In genomic region chr12:120118710-120119097, GRCh38 we compare ENCODE assay signal across 9 cellular contexts. TPM values are rescaled to one million over a fixed set of nuclear protein-coding genes. Genes with fewer than 3 reads are reported as not detected.
DNase-seq lines count a peak whose midpoint lies in the region; ATAC-seq and TF ChIP-seq lines count a peak whose summit lies in the region.
"Had no signal": no experiment of that assay in that cellular context is flagged by ENCODE, and none has a peak within 500 bp of the region (broad histone marks: within the 10 kb centered on the region; RNA-seq: fewer than 3 reads in every experiment).

No MANE protein-coding gene starts in this region.

- H3K4me1 ChIP-seq in left ventricle myocardium inferior (peaks cover 50% of the 10 kb centered on the region), vagina (peaks cover 45% of the 10 kb centered on the region)

- TF ChIP-seq CTCF in left ventricle myocardium inferior (IDR thresholded peaks at IDR 0.05; ENCODE audit: borderline replicate concordance) (no peak), vagina (IDR thresholded peaks at IDR 0.05) (no peak)

- no peak for TF ChIP-seq POLR2A in vagina (IDR thresholded peaks at IDR 0.05)

- ATAC-seq in left ventricle myocardium superior (no peak), HG03442 (IDR thresholded peaks at IDR 0.05; ENCODE audit: unreplicated experiment) (no peak)

- peak overlapping the region; percentile 93 for H3K4me3 Mint-ChIP-seq in activated naive CD8-positive, alpha-beta T cell treated with anti-CD3 and anti-CD28 coated beads for 36 hours

- peaks cover 64% of the 10 kb centered on the region for H3K4me1 Mint-ChIP-seq in activated naive CD8-positive, alpha-beta T cell treated with anti-CD3 and anti-CD28 coated beads for 36 hours

- H3K27ac Mint-ChIP-seq in activated naive CD8-positive, alpha-beta T cell treated with anti-CD3 and anti-CD28 coated beads for 36 hours = peak overlapping the region; percentile 65

- H3K9me3 Mint-ChIP-seq in activated naive CD8-positive, alpha-beta T cell treated with anti-CD3 and anti-CD28 coated beads for 36 hours = no peaks in the 10 kb centered on the region

- H3K36me3 ChIP-seq in left ventricle myocardium inferior (peaks cover 8% of the 10 kb centered on the region), vagina (no peaks in the 10 kb centered on the region)

- H3K27me3 Mint-ChIP-seq in activated naive CD8-positive, alpha-beta T cell treated with anti-CD3 and anti-CD28 coated beads for 36 hours = no peaks in the 10 kb centered on the region

- DNase-seq in left ventricle myocardium inferior (no peak), left ventricle myocardium superior (no peak), iris pigment epithelial cell (ENCODE audit: low read depth) (peak; percentile 49), vagina (ENCODE audit: extremely low spot score in 2 of 2) (no peak), NCI-H526 treated with DMSO at 0.1 percent for 48 hours (lab: John Stamatoyannopoulos, UW) (no peak)
- no peak for DNase-seq in activated naive CD8-positive, alpha-beta T cell treated with anti-CD3 and anti-CD28 coated beads for 36 hours
- DNase-seq in stimulated activated CD4-positive, alpha-beta T cell treated with anti-CD3 and anti-CD28 coated beads, Interleukin-2, amount 100 ng/mL, for 24 hours = no peak
- DNase-seq: activated CD8-positive, alpha-beta memory T cell treated with anti-CD3 and anti-CD28 coated beads, Interleukin-2, amount 50 U/mL, for 4 hours had no signal

- H3K9me3 ChIP-seq in left ventricle myocardium inferior (replicated peaks) = no peaks in the 10 kb centered on the region
- H3K9me3 ChIP-seq in vagina = no peaks in the 10 kb centered on the region

- H3K4me3 ChIP-seq in left ventricle myocardium inferior (peak overlapping the region; percentile 73), vagina (peak overlapping the region; percentile 64 to 69)

- H3K27ac ChIP-seq in left ventricle myocardium inferior (replicated peaks) (peak overlapping the region; percentile 97), vagina (peak overlapping the region; percentile 5)

- H3K27me3 ChIP-seq in left ventricle myocardium inferior (ENCODE audit: low read depth) = no peaks in the 10 kb centered on the region
- H3K27me3 ChIP-seq in vagina = no peaks in the 10 kb centered on the region

- intact Hi-C loops in left ventricle myocardium inferior (cut with micrococcal nuclease) (no loop called here), left ventricle myocardium superior (cut with micrococcal nuclease) (no loop called here), vagina (cut with DNase I) (no loop called here)

- peaks cover 29% of the 10 kb centered on the region for H3K36me3 Mint-ChIP-seq in activated naive CD8-positive, alpha-beta T cell treated with anti-CD3 and anti-CD28 coated beads for 36 hours

RNA-seq across cellular contexts. Expression of gene RAB35, which starts 2.2 kb away (rescaled TPM):
- total RNA-seq in left ventricle myocardium inferior (21.9 TPM), left ventricle myocardium superior (24.0 TPM), vagina (30.9 TPM)
- total RNA-seq in activated naive CD8-positive, alpha-beta T cell treated with anti-CD3 and anti-CD28 coated beads for 36 hours = 10 to 100 TPM; 53.8 to 54.3 TPM
